Comparison of ENCODE assay signal across 23 cellular contexts in genomic region chr11:131447268-131447667, GRCh38.
A peak's percentile ranks its signal among the peaks of the same experiment; 100 is the strongest.
DNase-seq lines count a peak whose midpoint lies in the region; FAIRE-seq and TF ChIP-seq lines count a peak whose summit lies in the region.
"Had no signal": no experiment of that assay in that cellular context is flagged by ENCODE, and none has a peak within 500 bp of the region (broad histone marks: within the 10 kb centered on the region; RNA-seq: fewer than 3 reads in every experiment).

No MANE protein-coding gene starts in this region.

- no peaks in the 10 kb centered on the region for H3K27me3 ChIP-seq in neural progenitor cell
- H3K27me3 ChIP-seq in mesendoderm (ENCODE audit: insufficient read depth, low read length, poor library complexity): no peaks in the 10 kb centered on the region
- H3K27me3 ChIP-seq: BE2C had no signal

- no CpG with 5 or more reads among the region's 8 CpGs for WGBS in mesendoderm (ENCODE audit: extremely low coverage, insufficient coverage, low lambda C conversion rate)

- H2BK5ac ChIP-seq in mesendoderm (ENCODE audit: low read length): no peak overlapping the region

- H3K36me3 Mint-ChIP-seq in brain: no peaks in the 10 kb centered on the region
- no peaks in the 10 kb centered on the region for H3K36me3 Mint-ChIP-seq in neural progenitor cell
- H3K36me3 Mint-ChIP-seq: CD4-positive, CD25-positive, alpha-beta regulatory T cell; CD8-positive, alpha-beta memory T cell had no signal

- no peaks in the 10 kb centered on the region for H3F3A ChIP-seq in neural progenitor cell (ENCODE audit: low read depth)

- H3K79me2 ChIP-seq in neural progenitor cell (ENCODE audit: low read depth) (no peaks in the 10 kb centered on the region), mesendoderm (ENCODE audit: control insufficient read depth, insufficient read depth, low read length) (no peaks in the 10 kb centered on the region)

- FAIRE-seq in D721Med (lab: Jason Lieb, UNC): no peak
- FAIRE-seq: GM12878, GM18507, K562 had no signal

- H3K4me3 ChIP-seq in neural progenitor cell (no peak overlapping the region), mesendoderm (ENCODE audit: low read length) (no peak overlapping the region)
- H3K4me3 ChIP-seq: GM12878, K562 had no signal

- peaks cover 4% of the 10 kb centered on the region for H3K27me3 Mint-ChIP-seq in brain
- peaks cover 11% of the 10 kb centered on the region for H3K27me3 Mint-ChIP-seq in neural progenitor cell (ENCODE audit: insufficient read depth, low read depth)
- H3K27me3 Mint-ChIP-seq: CD4-positive, CD25-positive, alpha-beta regulatory T cell had no signal

- no peaks in the 10 kb centered on the region for H4K20me1 ChIP-seq in neural progenitor cell (ENCODE audit: low read depth)

- H3K27ac ChIP-seq in neural progenitor cell: no peak overlapping the region
- H3K27ac ChIP-seq in mesendoderm (ENCODE audit: low read depth, low read length): no peak overlapping the region
- H3K27ac ChIP-seq: HL-60 had no signal

- H2AK5ac ChIP-seq in mesendoderm (ENCODE audit: low read length): no peak overlapping the region

- no peak overlapping the region for H3K23ac ChIP-seq in mesendoderm (ENCODE audit: low read length)

- no peak overlapping the region for H3K18ac ChIP-seq in mesendoderm (ENCODE audit: low read length)

- no peak overlapping the region for H3K4me2 ChIP-seq in neural progenitor cell
- H3K4me2 ChIP-seq in mesendoderm (ENCODE audit: low read length): no peak overlapping the region

- no peak overlapping the region for H2BK120ac ChIP-seq in mesendoderm (ENCODE audit: low read depth, low read length)

- no peaks in the 10 kb centered on the region for H3K9me3 ChIP-seq in neural progenitor cell (ENCODE audit: low read depth)

- no peaks in the 10 kb centered on the region for H3K79me1 ChIP-seq in mesendoderm (ENCODE audit: low read length)

- H4K5ac ChIP-seq in mesendoderm (ENCODE audit: low read length): no peak overlapping the region

- H3K4me1 Mint-ChIP-seq in brain: peaks cover 20% of the 10 kb centered on the region
- H3K4me1 Mint-ChIP-seq in neural progenitor cell: peaks cover 7% of the 10 kb centered on the region
- H3K4me1 Mint-ChIP-seq: CD8-positive, alpha-beta memory T cell had no signal

- no peaks in the 10 kb centered on the region for H3K9me3 Mint-ChIP-seq in brain
- H3K9me3 Mint-ChIP-seq in neural progenitor cell: peaks cover 3% of the 10 kb centered on the region

- H3K4ac ChIP-seq in mesendoderm (ENCODE audit: low read depth, low read length): no peak overlapping the region

- peak; percentile 23 for TF ChIP-seq CTCF in D721Med (IDR thresholded peaks at IDR 0.05; ENCODE audit: insufficient read depth, missing control alignments)
- no peak for TF ChIP-seq CTCF in brain (conservative IDR thresholded peaks at IDR 0.05)
- peak; percentile 42 for TF ChIP-seq CTCF in neural progenitor cell (IDR thresholded peaks at IDR 0.05)

- H3K27ac Mint-ChIP-seq in brain (peak overlapping the region in 3 of 5 experiments; percentile 3 to 54 (median 34)), neural progenitor cell (no peak overlapping the region)
- H3K27ac Mint-ChIP-seq: CD4-positive, CD25-positive, alpha-beta regulatory T cell had no signal

- no peak overlapping the region for H3K56ac ChIP-seq in mesendoderm (ENCODE audit: low read length)

- no peak for DNase-seq in D721Med (ENCODE audit: insufficient read length, low spot score)
- peak; percentile 94 for DNase-seq in NCI-H82 (lab: John Stamatoyannopoulos, UW)
- peak; percentile 28 for DNase-seq in neural progenitor cell (ENCODE audit: low spot score)
- no peak for DNase-seq in NCI-H1092 treated with DMSO at 0.1 percent for 48 hours (lab: John Stamatoyannopoulos, UW)
- DNase-seq in DMS153 (lab: John Stamatoyannopoulos, UW): no peak
- DNase-seq in mesendoderm: no peak
- DNase-seq: ACHN; BE2C; C1 segment of cervical spinal cord; CD4-positive, CD25-positive, alpha-beta regulatory T cell; CD8-positive, alpha-beta memory T cell; COR-L47; DMS53; DND-41; EL; GOT3; HCEC 1CT; IMR-90 had no signal

- H3K9ac ChIP-seq in neural progenitor cell (no peak overlapping the region), mesendoderm (ENCODE audit: low read length) (no peak overlapping the region)

- H3K4me3 Mint-ChIP-seq in brain: no peak overlapping the region
- no peak overlapping the region for H3K4me3 Mint-ChIP-seq in neural progenitor cell
- H3K4me3 Mint-ChIP-seq: CD4-positive, CD25-positive, alpha-beta regulatory T cell; CD8-positive, alpha-beta memory T cell had no signal

- no peak overlapping the region for H2BK15ac ChIP-seq in mesendoderm (replicated peaks; ENCODE audit: low read depth)

- H4K8ac ChIP-seq in mesendoderm (ENCODE audit: low read depth, low read length): no peak overlapping the region

- H3K4me1 ChIP-seq in neural progenitor cell: peaks cover 7% of the 10 kb centered on the region
- H3K4me1 ChIP-seq in mesendoderm (ENCODE audit: control insufficient read depth, low read depth, low read length): no peaks in the 10 kb centered on the region
- H3K4me1 ChIP-seq: BE2C had no signal

- peak overlapping the region; percentile 34 for H2AFZ ChIP-seq in neural progenitor cell (replicated peaks)

- H3K36me3 ChIP-seq in neural progenitor cell (no peaks in the 10 kb centered on the region), mesendoderm (ENCODE audit: control insufficient read depth, insufficient read depth, low read length) (no peaks in the 10 kb centered on the region)
- H3K36me3 ChIP-seq: BE2C had no signal

Comparison
In these comparisons a context has a peak if more than half of its experiments do, and no peak if none do; other contexts are left out.
1. DNase-seq: peak in NCI-H82 (single experiment) and neural progenitor cell (single experiment); none in D721Med (single experiment), NCI-H1092 treated with DMSO at 0.1 percent for 48 hours (single experiment), DMS153 (single experiment) and mesendoderm (single experiment).
2. CTCF ChIP-seq: peak in D721Med (single experiment) and neural progenitor cell (single experiment); none in brain (0 of 2).